25 cellular contexts compared by ENCODE assay signal in the genomic region with DNA sequence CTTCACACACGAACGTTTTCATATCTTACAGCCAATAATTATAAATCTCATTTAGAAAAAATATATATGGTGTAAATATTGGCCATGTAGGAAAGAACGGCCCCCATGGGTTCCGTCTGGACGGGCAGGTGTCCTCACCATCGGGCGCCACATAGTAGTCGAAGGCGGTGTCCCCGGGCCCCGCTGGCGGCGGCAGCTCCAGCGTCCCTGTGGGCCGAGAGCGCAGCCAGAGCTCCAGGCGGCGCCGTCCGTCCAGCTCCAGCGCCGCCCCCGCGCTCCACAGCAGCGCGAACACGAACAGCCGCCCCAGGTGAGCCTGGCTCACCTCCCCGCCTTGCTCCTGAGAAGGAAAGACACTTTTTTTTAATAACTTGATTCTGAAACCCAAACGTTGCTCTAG.
"Had no signal": no experiment of that assay in that cellular context is flagged by ENCODE, and none has a peak within 500 bp of the region (broad histone marks: within the 10 kb centered on the region; RNA-seq: fewer than 3 reads in every experiment).

No MANE protein-coding gene starts in this region.

- H2AFZ ChIP-seq: parathyroid adenoma had no signal

- FAIRE-seq: TTC549 had no signal

- H3K4me1 ChIP-seq: body of pancreas, esophagus muscularis mucosa, gastrocnemius medialis, parathyroid adenoma, stomach, suprapubic skin, transverse colon, vagina had no signal

- H3K9ac ChIP-seq: parathyroid adenoma had no signal

- H3K4me3 Mint-ChIP-seq: activated naive CD4-positive, alpha-beta T cell treated with anti-CD3 and anti-CD28 coated beads, Interleukin-2, amount 50 U/mL, for 24 hours; dendritic cell treated with granulocyte-macrophage colony-stimulating factor and Interleukin-4, amounts not matched to agents 40 ng/mL and 50 ng/mL, for 4 days; memory B cell; natural killer cell treated with Interleukin-12 subunit alpha and Interleukin-12 subunit beta and Interleukin-15 and Interleukin-18, amount 100 ng/mL, for 72 hours; T-helper 2 cell treated with Interferon-gamma antibody and Interleukin-4, amounts not matched to agents 5 μg/mL and 100 μg/mL, for 36 hours had no signal

- H3K4me3 ChIP-seq: body of pancreas, esophagus muscularis mucosa, gastrocnemius medialis, stomach, suprapubic skin, transverse colon, vagina had no signal

- H3K9me3 ChIP-seq: body of pancreas, esophagus muscularis mucosa, gastrocnemius medialis, neutrophil, stomach, suprapubic skin, transverse colon, vagina had no signal

- H3K4me1 Mint-ChIP-seq: activated naive CD4-positive, alpha-beta T cell treated with anti-CD3 and anti-CD28 coated beads, Interleukin-2, amount 50 U/mL, for 24 hours; memory B cell had no signal

- H3K27me3 Mint-ChIP-seq: activated naive CD4-positive, alpha-beta T cell treated with anti-CD3 and anti-CD28 coated beads, Interleukin-2, amount 50 U/mL, for 24 hours; dendritic cell treated with granulocyte-macrophage colony-stimulating factor and Interleukin-4, amounts not matched to agents 40 ng/mL and 50 ng/mL, for 4 days; memory B cell; natural killer cell treated with Interleukin-12 subunit alpha and Interleukin-12 subunit beta and Interleukin-15 and Interleukin-18, amount 100 ng/mL, for 72 hours had no signal

- H3K36me3 ChIP-seq: esophagus muscularis mucosa, gastrocnemius medialis, neutrophil, stomach, suprapubic skin, transverse colon, vagina, WERI-Rb-1 had no signal

- H3K27ac ChIP-seq: body of pancreas, esophagus muscularis mucosa, gastrocnemius medialis, neutrophil, parathyroid adenoma, stomach, suprapubic skin, transverse colon, vagina, WERI-Rb-1 had no signal

- H3K27me3 ChIP-seq: body of pancreas, esophagus muscularis mucosa, gastrocnemius medialis, neutrophil, stomach, suprapubic skin, transverse colon, vagina had no signal

- H3K36me3 Mint-ChIP-seq: activated naive CD4-positive, alpha-beta T cell treated with anti-CD3 and anti-CD28 coated beads, Interleukin-2, amount 50 U/mL, for 24 hours; memory B cell; natural killer cell treated with Interleukin-12 subunit alpha and Interleukin-12 subunit beta and Interleukin-15 and Interleukin-18, amount 100 ng/mL, for 72 hours had no signal

- H3K79me2 ChIP-seq: parathyroid adenoma had no signal

- DNase-seq: activated CD4-positive, CD25-positive, alpha-beta regulatory T cell treated with anti-CD3 and anti-CD28 coated beads, Interleukin-2, amount 50 U/mL, for 72 hours; activated gamma-delta T cell treated with Interleukin-2 at 50 U/mL for 16 hours; activated T-cell treated with anti-CD3 and anti-CD28 coated beads, Interleukin-2, amount 50 U/mL, for 1 hour; anterior cingulate cortex; effector CD8-positive, alpha-beta T cell; gastrocnemius medialis; hippocampal formation; kidney glomerular epithelial cell; stimulated activated CD4-positive, alpha-beta T cell treated with anti-CD3 and anti-CD28 coated beads, Interleukin-4, amount 100 ng/mL, for 4 hours; stomach; transverse colon; WERI-Rb-1 had no signal

- ATAC-seq: body of pancreas; gastrocnemius medialis; natural killer cell treated with Interleukin-12 subunit alpha and Interleukin-12 subunit beta and Interleukin-15 and Interleukin-18, amount 100 ng/mL, for 72 hours; right cardiac atrium had no signal

- H3K27ac Mint-ChIP-seq: activated naive CD4-positive, alpha-beta T cell treated with anti-CD3 and anti-CD28 coated beads, Interleukin-2, amount 50 U/mL, for 24 hours; dendritic cell treated with granulocyte-macrophage colony-stimulating factor and Interleukin-4, amounts not matched to agents 40 ng/mL and 50 ng/mL, for 4 days; memory B cell; natural killer cell treated with Interleukin-12 subunit alpha and Interleukin-12 subunit beta and Interleukin-15 and Interleukin-18, amount 100 ng/mL, for 72 hours; T-helper 2 cell treated with Interferon-gamma antibody and Interleukin-4, amounts not matched to agents 5 μg/mL and 100 μg/mL, for 36 hours had no signal
